ENCODE assay signal across 8 cellular contexts in genomic region chr15:67067161-67067853, GRCh38. TPM values are rescaled to one million over a fixed set of nuclear protein-coding genes. Genes with fewer than 3 reads are reported as not detected.
DNase-seq lines count a peak whose midpoint lies in the region; ATAC-seq and TF ChIP-seq lines count a peak whose summit lies in the region.

No MANE protein-coding gene starts in this region.

- peak in 1 of 2 experiments; percentile 16 for DNase-seq in Caco-2
- DNase-seq in coronary artery (ENCODE audit: low spot score): no peak
- peak in 1 of 9 donors; percentile 18 for DNase-seq in naive thymus-derived CD4-positive, alpha-beta T cell
- no peak for DNase-seq in GF-D8 (lab: John Stamatoyannopoulos, UW)
- no peak for DNase-seq in RPMI8226
- DNase-seq in activated CD4-positive, alpha-beta T cell treated with anti-CD3 and anti-CD28 coated beads for 48 hours: no peak

- H3K9ac ChIP-seq in OCI-LY1 (ENCODE audit: low read length): peak overlapping the region; percentile 89

- no peaks in the 10 kb centered on the region for H3K27me3 ChIP-seq in Caco-2 (replicated peaks; ENCODE audit: control insufficient read depth, insufficient read depth, low read length)
- no peaks in the 10 kb centered on the region for H3K27me3 ChIP-seq in OCI-LY1 (ENCODE audit: insufficient read depth, low read length)
- no peaks in the 10 kb centered on the region for H3K27me3 ChIP-seq in naive thymus-derived CD4-positive, alpha-beta T cell (ENCODE audit: control insufficient read depth in 2 of 2, insufficient read depth in 2 of 2, low read length in 2 of 2)

- H3K4me3 Mint-ChIP-seq in Caco-2 (ENCODE audit: unreplicated experiment): peak overlapping the region; percentile 96
- peak overlapping the region; percentile 89 to 100 (median 94) for H3K4me3 Mint-ChIP-seq in naive thymus-derived CD4-positive, alpha-beta T cell

- H2AFZ ChIP-seq in OCI-LY1 (ENCODE audit: low read length): no peak overlapping the region

- H3K9me3 Mint-ChIP-seq in Caco-2 (ENCODE audit: unreplicated experiment): no peaks in the 10 kb centered on the region
- H3K9me3 Mint-ChIP-seq in naive thymus-derived CD4-positive, alpha-beta T cell: no peaks in the 10 kb centered on the region

- H3K4me1 Mint-ChIP-seq in Caco-2 (ENCODE audit: low read depth, unreplicated experiment): peaks cover 40% of the 10 kb centered on the region
- peaks cover 39 to 72% (median 63%) of the 10 kb centered on the region in 7 donors for H3K4me1 Mint-ChIP-seq in naive thymus-derived CD4-positive, alpha-beta T cell

- H3K36me3 ChIP-seq in Caco-2 (ENCODE audit: control insufficient read depth, insufficient read depth, low read length) (peaks cover 1% of the 10 kb centered on the region; the same call in 1 of the 2 replicates), OCI-LY1 (ENCODE audit: insufficient read depth, low read length) (peaks cover 34% of the 10 kb centered on the region; the same call in 1 of the 2 replicates)
- peaks cover 0 to 3% (median 0%) of the 10 kb centered on the region in 3 experiments for H3K36me3 ChIP-seq in naive thymus-derived CD4-positive, alpha-beta T cell (ENCODE audit: control insufficient read depth in 2 of 3, insufficient read depth in 3 of 3, low read length in 3 of 3)

- CTCF ChIA-PET in Caco-2 (lab: Charles Lee): interaction anchor here (0.6 kb wide), 1 partner anchor 212 kb away, joined by 3 read pairs; no protein-coding TSS in a partner anchor
- CTCF ChIA-PET in naive thymus-derived CD4-positive, alpha-beta T cell (lab: Charles Lee): interaction anchor here (0.6 to 3.4 kb wide), 2 partner anchors 14 to 16 kb away, joined by 3 to 22 read pairs; no protein-coding TSS in a partner anchor

- peaks cover 36% of the 10 kb centered on the region for H3K4me1 ChIP-seq in Caco-2
- H3K4me1 ChIP-seq in OCI-LY1 (ENCODE audit: insufficient read depth, low read length, severe bottlenecking): peaks cover 68% of the 10 kb centered on the region
- peaks cover 30 to 54% of the 10 kb centered on the region in 2 donors for H3K4me1 ChIP-seq in naive thymus-derived CD4-positive, alpha-beta T cell (ENCODE audit: control insufficient read depth in 2 of 2, insufficient read depth in 2 of 2, low read length in 2 of 2)

- H3K27ac Mint-ChIP-seq in Caco-2 (ENCODE audit: unreplicated experiment): peak overlapping the region; percentile 88
- H3K27ac Mint-ChIP-seq in naive thymus-derived CD4-positive, alpha-beta T cell: peak overlapping the region; percentile 85 to 97 (median 89)

- H3K9me3 ChIP-seq in Caco-2 (no peaks in the 10 kb centered on the region), OCI-LY1 (ENCODE audit: low read length) (no peaks in the 10 kb centered on the region)
- H3K9me3 ChIP-seq in naive thymus-derived CD4-positive, alpha-beta T cell (ENCODE audit: control insufficient read depth in 2 of 3, low read length in 3 of 3): no peaks in the 10 kb centered on the region

- BruUV-seq in Caco-2 (replicated peaks; lab: Mats Ljungman, UMichigan): no TSS peak

- peaks cover 38% of the 10 kb centered on the region for H3K36me3 Mint-ChIP-seq in Caco-2 (ENCODE audit: insufficient read depth, unreplicated experiment)
- peaks cover 3 to 44% (median 7%) of the 10 kb centered on the region in 5 donors for H3K36me3 Mint-ChIP-seq in naive thymus-derived CD4-positive, alpha-beta T cell

- H3K27ac ChIP-seq in OCI-LY1 (ENCODE audit: low read depth, low read length, poor library complexity, severe bottlenecking) (peak overlapping the region; percentile 64), coronary artery (peak overlapping the region; percentile 88 to 95)
- H3K27ac ChIP-seq in naive thymus-derived CD4-positive, alpha-beta T cell (ENCODE audit: low read depth, low read length): peak overlapping the region; percentile 66

- no peaks in the 10 kb centered on the region for H3K27me3 Mint-ChIP-seq in Caco-2 (ENCODE audit: insufficient read depth, unreplicated experiment)
- H3K27me3 Mint-ChIP-seq in naive thymus-derived CD4-positive, alpha-beta T cell: peaks cover 0 to 14% (median 0%) of the 10 kb centered on the region in 5 donors

- H3F3A ChIP-seq in OCI-LY1 (ENCODE audit: insufficient read depth, low read length): peaks cover 6% of the 10 kb centered on the region; the same call in 1 of the 2 replicates

- H3K4me3 ChIP-seq in Caco-2 (ENCODE audit: low read depth, low read length): peak overlapping the region; percentile 89
- H3K4me3 ChIP-seq in OCI-LY1 (ENCODE audit: low read depth, low read length, poor library complexity, severe bottlenecking): peak overlapping the region; percentile 86
- peak overlapping the region; percentile 94 for H3K4me3 ChIP-seq in coronary artery
- H3K4me3 ChIP-seq in naive thymus-derived CD4-positive, alpha-beta T cell (ENCODE audit: low read length): peak overlapping the region; percentile 79

- H4K20me1 ChIP-seq in OCI-LY1 (ENCODE audit: insufficient read depth, low read length): no peaks in the 10 kb centered on the region

- intact Hi-C loops in Caco-2 (cut with micrococcal nuclease; ENCODE audit: unreplicated experiment): loop anchor here (5.0 kb wide), 1 partner anchor 135 kb away; no protein-coding TSS in a partner anchor
- intact Hi-C loops in naive thymus-derived CD4-positive, alpha-beta T cell (cut with micrococcal nuclease): loop anchor here (2.0 to 10.0 kb wide), 8 partner anchors 35 to 767 kb away; no protein-coding TSS in a partner anchor

- POLR2A ChIA-PET in Caco-2 (lab: Charles Lee): interaction anchor here (0.6 kb wide), 1 partner anchor 83 kb away, joined by 7 read pairs; no protein-coding TSS in a partner anchor
- POLR2A ChIA-PET in naive thymus-derived CD4-positive, alpha-beta T cell (lab: Charles Lee): interaction anchor here (0.7 to 8.7 kb wide), 6 partner anchors 7 to 53 kb away, joined by 3 to 104 read pairs (median 7); no protein-coding TSS in a partner anchor

- peaks cover 57% of the 10 kb centered on the region for H3K79me2 ChIP-seq in OCI-LY1 (ENCODE audit: insufficient read depth, low read length)

- H3K9me2 ChIP-seq in OCI-LY1 (ENCODE audit: low read depth, low read length): no peaks in the 10 kb centered on the region

- no peak for ATAC-seq in naive thymus-derived CD4-positive, alpha-beta T cell
- ATAC-seq in HG03135 (IDR thresholded peaks at IDR 0.05; ENCODE audit: unreplicated experiment): no peak

- H3K4me2 ChIP-seq in OCI-LY1 (ENCODE audit: low read length): peak overlapping the region; percentile 76

- TF ChIP-seq CTCF in Caco-2 (IDR thresholded peaks at IDR 0.05; ENCODE audit: insufficient read depth in 1 of 2, low read depth in 1 of 2, low read length in 1 of 2, severe bottlenecking in 1 of 2, unreplicated experiment in 1 of 2) (no peak), OCI-LY1 (IDR thresholded peaks at IDR 0.05; ENCODE audit: low read length) (no peak), coronary artery (IDR thresholded peaks at IDR 0.05) (no peak)

RNA-seq across cellular contexts. Expression of gene SMAD3, which starts 1.9 kb away (rescaled TPM):
- total RNA-seq in Caco-2 (2022): 51.5 and 54.8 TPM in 2 replicates
- 100 to 1,000 TPM in 3 of 5 experiments, 10 to 100 TPM in 2; 27.4 to 142 (median 113) TPM for total RNA-seq in naive thymus-derived CD4-positive, alpha-beta T cell
- polyA plus RNA-seq in naive thymus-derived CD4-positive, alpha-beta T cell: 10 to 100 TPM in 1 of 2 donors, 1 to 10 TPM in 1; 4.0 to 11.5 TPM
